7 cellular contexts compared by ENCODE assay signal in the genomic region with DNA sequence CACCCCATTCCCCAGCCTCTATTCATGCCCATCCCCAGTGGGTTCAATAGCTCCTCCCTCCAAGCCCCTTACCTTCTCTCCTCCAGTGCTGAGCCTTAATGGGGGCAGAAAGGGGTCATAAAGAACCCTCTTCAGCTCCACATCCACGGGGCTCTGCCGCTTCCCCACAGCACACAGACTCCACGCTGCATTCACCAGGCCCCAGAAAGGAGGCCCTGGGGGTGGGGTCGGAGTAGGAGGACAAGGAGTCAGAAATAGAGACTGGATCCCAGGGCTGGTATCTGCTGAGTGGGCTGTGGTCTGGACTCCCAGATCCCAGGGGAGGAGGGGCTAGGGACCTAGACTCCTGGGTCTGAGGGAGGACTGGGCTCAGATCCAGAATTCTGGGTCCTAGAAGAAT. TPM values are rescaled to one million over a fixed set of nuclear protein-coding genes. Genes with fewer than 3 reads are reported as not detected.
DNase-seq lines count a peak whose midpoint lies in the region; ATAC-seq and TF ChIP-seq lines count a peak whose summit lies in the region.
"Had no signal": no experiment of that assay in that cellular context is flagged by ENCODE, and none has a peak within 500 bp of the region (broad histone marks: within the 10 kb centered on the region; RNA-seq: fewer than 3 reads in every experiment).

No MANE protein-coding gene starts in this region.

- H3K9me3 ChIP-seq in esophagus muscularis mucosa, result no peaks in the 10 kb centered on the region

- WGBS in esophagus muscularis mucosa, result 80% methylated on average over 4 of the region's 4 CpGs

- H3K4me3 ChIP-seq in esophagus muscularis mucosa, result peak overlapping the region; percentile 63 to 73 (median 67)

- no peak for TF ChIP-seq POLR2A in esophagus muscularis mucosa (IDR thresholded peaks at IDR 0.05; ENCODE audit: low read depth)

- no peak overlapping the region for H3K27ac Mint-ChIP-seq in activated CD8-positive, alpha-beta T cell treated with anti-CD3 and anti-CD28 coated beads for 36 hours
- H3K27ac Mint-ChIP-seq in activated CD8-positive, alpha-beta T cell treated with anti-CD3 and anti-CD28 coated beads, Interleukin-2, amount 10 ng/mL, durations not matched to agents 7 days and 5 days, result no peak overlapping the region
- H3K27ac Mint-ChIP-seq in stimulated activated effector memory CD8-positive, alpha-beta T cell treated with anti-CD3 and anti-CD28 coated beads, Interleukin-12 subunit alpha, Interleukin-12 subunit beta, amount 100 ng/mL, for 72 hours, result peak overlapping the region; percentile 96

- ATAC-seq in activated CD8-positive, alpha-beta T cell treated with anti-CD3 and anti-CD28 coated beads for 36 hours, result no peak
- no peak for ATAC-seq in activated CD8-positive, alpha-beta T cell treated with anti-CD3 and anti-CD28 coated beads, Interleukin-2, amount 10 ng/mL, durations not matched to agents 7 days and 5 days
- no peak for ATAC-seq in stimulated activated effector memory CD8-positive, alpha-beta T cell treated with anti-CD3 and anti-CD28 coated beads, Interleukin-12 subunit alpha, Interleukin-12 subunit beta, amount 100 ng/mL, for 72 hours

- CTCF ChIA-PET in activated CD8-positive, alpha-beta T cell treated with anti-CD3 and anti-CD28 coated beads for 36 hours (lab: Charles Lee), result interaction anchor here (1.5 to 1.9 kb wide), 3 partner anchors 9 to 281 kb away, joined by 3 to 11 read pairs (median 4); partner anchors contain the start of genes SYNGR4 and TMEM143
- CTCF ChIA-PET in activated CD8-positive, alpha-beta T cell treated with anti-CD3 and anti-CD28 coated beads, Interleukin-2, amount 10 ng/mL, durations not matched to agents 7 days and 5 days (lab: Charles Lee), result interaction anchor here (0.6 to 3.0 kb wide), 8 partner anchors 13 to 150 kb away, joined by 3 to 36 read pairs (median 10); partner anchors contain the start of genes RPL18 and SPHK2

- H3K4me3 Mint-ChIP-seq in activated CD8-positive, alpha-beta T cell treated with anti-CD3 and anti-CD28 coated beads for 36 hours, result peak overlapping the region; percentile 85
- H3K4me3 Mint-ChIP-seq in activated CD8-positive, alpha-beta T cell treated with anti-CD3 and anti-CD28 coated beads, Interleukin-2, amount 10 ng/mL, durations not matched to agents 7 days and 5 days, result no peak overlapping the region
- peak overlapping the region; percentile 98 for H3K4me3 Mint-ChIP-seq in stimulated activated effector memory CD8-positive, alpha-beta T cell treated with anti-CD3 and anti-CD28 coated beads, Interleukin-12 subunit alpha, Interleukin-12 subunit beta, amount 100 ng/mL, for 72 hours

- no peak for DNase-seq in activated CD8-positive, alpha-beta T cell treated with anti-CD3 and anti-CD28 coated beads for 36 hours
- no peak for DNase-seq in activated CD8-positive, alpha-beta T cell treated with anti-CD3 and anti-CD28 coated beads, Interleukin-2, amount 10 ng/mL, durations not matched to agents 7 days and 5 days
- no peak for DNase-seq in esophagus muscularis mucosa (ENCODE audit: extremely low spot score)
- no peak for DNase-seq in stimulated activated effector memory CD8-positive, alpha-beta T cell treated with anti-CD3 and anti-CD28 coated beads, Interleukin-12 subunit alpha, Interleukin-12 subunit beta, amount 100 ng/mL, for 72 hours (ENCODE audit: low spot score in 2 of 2)
- no peak for DNase-seq in stimulated activated CD4-positive, alpha-beta T cell treated with anti-CD3 and anti-CD28 coated beads, Interleukin-2, amount 100 ng/mL, for 24 hours
- DNase-seq in NCI-H2196 (lab: John Stamatoyannopoulos, UW; ENCODE audit: unreplicated experiment), result no peak

- TF ChIP-seq CTCF in activated CD8-positive, alpha-beta T cell treated with anti-CD3 and anti-CD28 coated beads for 36 hours (IDR thresholded peaks at IDR 0.05), result no peak
- TF ChIP-seq CTCF in esophagus muscularis mucosa (IDR thresholded peaks at IDR 0.05), result no peak

- no peak for TF ChIP-seq EP300 in esophagus muscularis mucosa (IDR thresholded peaks at IDR 0.05)

- peak overlapping the region in 2 of 4 donors; percentile 89 to 94 for H3K27ac ChIP-seq in esophagus muscularis mucosa (replicated peaks in 1 of 4)

- intact Hi-C loops in activated CD8-positive, alpha-beta T cell treated with anti-CD3 and anti-CD28 coated beads for 36 hours (cut with micrococcal nuclease), result loop anchor here (10.0 kb wide), 1 partner anchor 100 kb away; the partner anchor contains the start of genes IZUMO1 and RASIP1
- intact Hi-C loops in esophagus muscularis mucosa (cut with DNase I), result loop anchor here (10.0 kb wide), 2 partner anchors 150 to 200 kb away; no protein-coding TSS in a partner anchor

- POLR2A ChIA-PET in activated CD8-positive, alpha-beta T cell treated with anti-CD3 and anti-CD28 coated beads for 36 hours (lab: Charles Lee), result interaction anchor here (1.0 to 2.3 kb wide), 3 partner anchors 11 to 151 kb away, joined by 3 to 16 read pairs (median 8); no protein-coding TSS in a partner anchor
- POLR2A ChIA-PET in activated CD8-positive, alpha-beta T cell treated with anti-CD3 and anti-CD28 coated beads, Interleukin-2, amount 10 ng/mL, durations not matched to agents 7 days and 5 days (lab: Charles Lee), result interaction anchor here (0.5 to 1.3 kb wide), 2 partner anchors 8 to 31 kb away, joined by 3 to 5 read pairs; partner anchors contain the start of gene DBP

- H3K36me3 Mint-ChIP-seq in activated CD8-positive, alpha-beta T cell treated with anti-CD3 and anti-CD28 coated beads for 36 hours (ENCODE audit: low read depth), result no peaks in the 10 kb centered on the region
- no peaks in the 10 kb centered on the region for H3K36me3 Mint-ChIP-seq in activated CD8-positive, alpha-beta T cell treated with anti-CD3 and anti-CD28 coated beads, Interleukin-2, amount 10 ng/mL, durations not matched to agents 7 days and 5 days (ENCODE audit: low read depth)
- H3K36me3 Mint-ChIP-seq in stimulated activated effector memory CD8-positive, alpha-beta T cell treated with anti-CD3 and anti-CD28 coated beads, Interleukin-12 subunit alpha, Interleukin-12 subunit beta, amount 100 ng/mL, for 72 hours, result peaks cover 18% of the 10 kb centered on the region

- H3K27me3 ChIP-seq in esophagus muscularis mucosa, result no peaks in the 10 kb centered on the region

- no peaks in the 10 kb centered on the region for H3K9me3 Mint-ChIP-seq in activated CD8-positive, alpha-beta T cell treated with anti-CD3 and anti-CD28 coated beads for 36 hours
- H3K9me3 Mint-ChIP-seq in activated CD8-positive, alpha-beta T cell treated with anti-CD3 and anti-CD28 coated beads, Interleukin-2, amount 10 ng/mL, durations not matched to agents 7 days and 5 days (ENCODE audit: insufficient read depth), result no peaks in the 10 kb centered on the region
- H3K9me3 Mint-ChIP-seq in stimulated activated effector memory CD8-positive, alpha-beta T cell treated with anti-CD3 and anti-CD28 coated beads, Interleukin-12 subunit alpha, Interleukin-12 subunit beta, amount 100 ng/mL, for 72 hours, result no peaks in the 10 kb centered on the region

- no peaks in the 10 kb centered on the region for H3K36me3 ChIP-seq in esophagus muscularis mucosa

- no peaks in the 10 kb centered on the region for H3K27me3 Mint-ChIP-seq in activated CD8-positive, alpha-beta T cell treated with anti-CD3 and anti-CD28 coated beads for 36 hours
- H3K27me3 Mint-ChIP-seq in activated CD8-positive, alpha-beta T cell treated with anti-CD3 and anti-CD28 coated beads, Interleukin-2, amount 10 ng/mL, durations not matched to agents 7 days and 5 days (ENCODE audit: low read depth), result no peaks in the 10 kb centered on the region

- peaks cover 38% of the 10 kb centered on the region for H3K4me1 Mint-ChIP-seq in activated CD8-positive, alpha-beta T cell treated with anti-CD3 and anti-CD28 coated beads for 36 hours (ENCODE audit: low read depth)
- peaks cover 42% of the 10 kb centered on the region for H3K4me1 Mint-ChIP-seq in activated CD8-positive, alpha-beta T cell treated with anti-CD3 and anti-CD28 coated beads, Interleukin-2, amount 10 ng/mL, durations not matched to agents 7 days and 5 days (ENCODE audit: low read depth)
- H3K4me1 Mint-ChIP-seq in stimulated activated effector memory CD8-positive, alpha-beta T cell treated with anti-CD3 and anti-CD28 coated beads, Interleukin-12 subunit alpha, Interleukin-12 subunit beta, amount 100 ng/mL, for 72 hours, result peaks cover 52% of the 10 kb centered on the region

- peaks cover 17 to 29% (median 28%) of the 10 kb centered on the region in 4 donors for H3K4me1 ChIP-seq in esophagus muscularis mucosa

RNA-seq across cellular contexts. Expression of gene CA11, which starts 1.6 kb away (rescaled TPM):
- total RNA-seq in activated CD8-positive, alpha-beta T cell treated with anti-CD3 and anti-CD28 coated beads for 36 hours, result 10 to 100 TPM; 11.1 to 13.0 TPM
- 1 to 10 TPM; 5.2 to 6.3 TPM for total RNA-seq in activated CD8-positive, alpha-beta T cell treated with anti-CD3 and anti-CD28 coated beads, Interleukin-2, amount 10 ng/mL, durations not matched to agents 7 days and 5 days
- 10 to 100 TPM; 11.9 to 16.5 (median 14.9) TPM for total RNA-seq in esophagus muscularis mucosa

RNA-seq across cellular contexts. Expression of gene DBP, which starts 7.2 kb away (rescaled TPM):
- total RNA-seq in activated CD8-positive, alpha-beta T cell treated with anti-CD3 and anti-CD28 coated beads for 36 hours, result 10 to 100 TPM; 10.8 to 13.1 TPM
- 10 to 100 TPM; 17.3 to 18.3 TPM for total RNA-seq in activated CD8-positive, alpha-beta T cell treated with anti-CD3 and anti-CD28 coated beads, Interleukin-2, amount 10 ng/mL, durations not matched to agents 7 days and 5 days
- 1 to 10 TPM; 3.0 to 9.3 (median 7.2) TPM for total RNA-seq in esophagus muscularis mucosa

RNA-seq across cellular contexts. Expression of gene SPHK2, which starts 25.0 kb away (rescaled TPM):
- total RNA-seq in activated CD8-positive, alpha-beta T cell treated with anti-CD3 and anti-CD28 coated beads for 36 hours, result 10 to 100 TPM; 22.3 to 22.9 TPM
- total RNA-seq in activated CD8-positive, alpha-beta T cell treated with anti-CD3 and anti-CD28 coated beads, Interleukin-2, amount 10 ng/mL, durations not matched to agents 7 days and 5 days, result 10 to 100 TPM; 33.0 to 33.1 TPM
- 10 to 100 TPM; 15.9 to 24.5 (median 17.0) TPM for total RNA-seq in esophagus muscularis mucosa

RNA-seq across cellular contexts. Expression of gene RPL18, which starts 25.4 kb away (rescaled TPM):
- 1,000 to 10,000 TPM; 2,304 to 2,324 TPM for total RNA-seq in activated CD8-positive, alpha-beta T cell treated with anti-CD3 and anti-CD28 coated beads for 36 hours
- total RNA-seq in activated CD8-positive, alpha-beta T cell treated with anti-CD3 and anti-CD28 coated beads, Interleukin-2, amount 10 ng/mL, durations not matched to agents 7 days and 5 days, result 1,000 to 10,000 TPM; 1,371 to 1,433 TPM
- total RNA-seq in esophagus muscularis mucosa, result 1,000 to 10,000 TPM; 1,298 to 2,105 (median 1,742) TPM

RNA-seq across cellular contexts. Expression of gene NTN5, which starts 28.5 kb away (rescaled TPM):
- under 1 TPM; 0.16 to 0.83 TPM for total RNA-seq in activated CD8-positive, alpha-beta T cell treated with anti-CD3 and anti-CD28 coated beads for 36 hours
- total RNA-seq in activated CD8-positive, alpha-beta T cell treated with anti-CD3 and anti-CD28 coated beads, Interleukin-2, amount 10 ng/mL, durations not matched to agents 7 days and 5 days, result under 1 TPM; 0.55 to 0.78 TPM
- under 1 TPM in 3 of 4 donors, not detected in 1; under 0.01 to 0.34 (median 0.17) TPM for total RNA-seq in esophagus muscularis mucosa
- total RNA-seq: dermis blood vessel endothelial cell had no signal
